Comparison of ENCODE assay signal across 16 cellular contexts in the genomic region with DNA sequence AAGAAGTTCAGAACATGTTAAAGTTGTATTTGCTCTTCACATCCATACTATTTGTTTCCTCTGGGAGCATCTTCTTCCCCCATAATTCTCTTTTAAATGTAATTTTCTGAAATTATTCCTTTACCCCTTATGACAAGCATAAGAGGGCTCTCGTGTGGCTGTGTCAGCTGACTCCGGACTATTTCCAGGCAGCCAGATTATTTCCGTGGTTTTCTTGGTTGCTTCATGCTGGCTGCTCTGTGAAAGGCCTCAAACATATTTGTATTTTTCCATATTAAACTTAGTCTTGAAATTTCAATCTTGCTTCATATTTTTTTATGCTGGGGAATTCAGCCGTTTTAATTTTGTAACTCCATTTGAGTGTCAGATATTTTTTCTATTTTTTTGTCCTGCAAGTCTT. TPM values are rescaled to one million over a fixed set of nuclear protein-coding genes. Genes with fewer than 3 reads are reported as not detected.
DNase-seq lines count a peak whose midpoint lies in the region; ATAC-seq and TF ChIP-seq lines count a peak whose summit lies in the region.
"Had no signal": no experiment of that assay in that cellular context is flagged by ENCODE, and none has a peak within 500 bp of the region (broad histone marks: within the 10 kb centered on the region; RNA-seq: fewer than 3 reads in every experiment).

No MANE protein-coding gene starts in this region.

- in situ Hi-C loops in astrocyte of the cerebellum (cut with HindIII; ENCODE audit: low sequenced_read_pairs) = no loop called here

- no peak overlapping the region for H3K14ac ChIP-seq in mesenchymal stem cell (ENCODE audit: low read length in 2 of 2)

- H3K9ac ChIP-seq in mesenchymal stem cell (ENCODE audit: low read length) (peak overlapping the region; percentile 17), subcutaneous abdominal adipose tissue (ENCODE audit: low read length in 5 of 5) (no peak overlapping the region), endodermal cell (ENCODE audit: extremely low read depth, low read length, poor library complexity, severe bottlenecking) (no peak overlapping the region)

- H3K4me1 ChIP-seq in mesenchymal stem cell (ENCODE audit: control insufficient read depth, insufficient read depth, low read depth, low read length) = peaks cover 2% of the 10 kb centered on the region
- peaks cover 0 to 8% (median 2%) of the 10 kb centered on the region in 5 donors for H3K4me1 ChIP-seq in subcutaneous abdominal adipose tissue (ENCODE audit: control insufficient read depth in 5 of 5, insufficient read depth in 5 of 5, low read length in 5 of 5)
- no peaks in the 10 kb centered on the region for H3K4me1 ChIP-seq in endodermal cell (ENCODE audit: control insufficient read depth, insufficient read depth, low read length)
- H3K4me1 ChIP-seq in tibial artery = no peaks in the 10 kb centered on the region
- H3K4me1 ChIP-seq: A549, BE2C had no signal

- H2BK15ac ChIP-seq in mesenchymal stem cell (ENCODE audit: low read depth, poor library complexity, severe bottlenecking) = no peak overlapping the region

- no peak overlapping the region for H4K8ac ChIP-seq in mesenchymal stem cell (ENCODE audit: low read length)

- no peak overlapping the region for H2BK120ac ChIP-seq in mesenchymal stem cell (ENCODE audit: low read depth, low read length)

- H3K27me3 Mint-ChIP-seq in endodermal cell (ENCODE audit: insufficient read depth) = no peaks in the 10 kb centered on the region
- H3K27me3 Mint-ChIP-seq in stimulated activated naive B cell treated with anti-CD40 and anti-IgM and Interleukin-4, amounts not matched to agents 10 μg/mL and 1 μg/mL and 100 μg/mL, for 72 hours = peaks cover 0 to 24% of the 10 kb centered on the region in 2 donors

- H3K27ac ChIP-seq in mesenchymal stem cell (ENCODE audit: low read length, poor library complexity, severe bottlenecking) (no peak overlapping the region), subcutaneous abdominal adipose tissue (ENCODE audit: low read depth, low read length) (peak overlapping the region; percentile 34), endodermal cell (ENCODE audit: low read depth, low read length) (no peak overlapping the region), tibial artery (no peak overlapping the region)
- H3K27ac ChIP-seq: A549 had no signal

- H3K4me1 Mint-ChIP-seq in endodermal cell = no peaks in the 10 kb centered on the region
- H3K4me1 Mint-ChIP-seq in stimulated activated naive B cell treated with anti-CD40 and anti-IgM and Interleukin-4, amounts not matched to agents 10 μg/mL and 1 μg/mL and 100 μg/mL, for 72 hours = no peaks in the 10 kb centered on the region

- no peak overlapping the region for H3K4ac ChIP-seq in mesenchymal stem cell (ENCODE audit: low read depth in 1 of 2, low read length in 2 of 2)

- intact Hi-C loops in tibial artery (cut with DNase I; ENCODE audit: low total_unique reads) = no loop called here

- H3K23ac ChIP-seq in mesenchymal stem cell (ENCODE audit: low read length in 2 of 2) = no peak overlapping the region

- H3K79me1 ChIP-seq in mesenchymal stem cell (replicated peaks; ENCODE audit: low read length, poor library complexity, severe bottlenecking) = no peaks in the 10 kb centered on the region

- no peak for ATAC-seq in stimulated activated naive B cell treated with anti-CD40 and anti-IgM and Interleukin-4, amounts not matched to agents 10 μg/mL and 1 μg/mL and 100 μg/mL, for 72 hours (replicated peaks)
- ATAC-seq: A549 had no signal

- no peaks in the 10 kb centered on the region for H3K27me3 ChIP-seq in mesenchymal stem cell (ENCODE audit: control insufficient read depth in 1 of 2, insufficient read depth in 1 of 2, low read length in 2 of 2)
- H3K27me3 ChIP-seq in subcutaneous abdominal adipose tissue (ENCODE audit: control insufficient read depth in 5 of 5, insufficient read depth in 4 of 5, low read length in 5 of 5) = no peaks in the 10 kb centered on the region
- no peaks in the 10 kb centered on the region for H3K27me3 ChIP-seq in endodermal cell (ENCODE audit: control insufficient read depth, insufficient read depth, low read length, poor library complexity, severe bottlenecking)
- no peaks in the 10 kb centered on the region for H3K27me3 ChIP-seq in tibial artery

- no peak overlapping the region for H2AFZ ChIP-seq in mesenchymal stem cell (ENCODE audit: low read depth, low read length)

- H4K91ac ChIP-seq in mesenchymal stem cell (ENCODE audit: low read length) = no peak overlapping the region

- no peak overlapping the region for H3K4me3 Mint-ChIP-seq in endodermal cell
- H3K4me3 Mint-ChIP-seq in stimulated activated naive B cell treated with anti-CD40 and anti-IgM and Interleukin-4, amounts not matched to agents 10 μg/mL and 1 μg/mL and 100 μg/mL, for 72 hours = no peak overlapping the region
- H3K4me3 Mint-ChIP-seq: CD4-positive, alpha-beta T cell had no signal

- no peaks in the 10 kb centered on the region for H3K36me3 Mint-ChIP-seq in endodermal cell (ENCODE audit: low read depth)
- H3K36me3 Mint-ChIP-seq in stimulated activated naive B cell treated with anti-CD40 and anti-IgM and Interleukin-4, amounts not matched to agents 10 μg/mL and 1 μg/mL and 100 μg/mL, for 72 hours = no peaks in the 10 kb centered on the region

- TF ChIP-seq CTCF in astrocyte of the cerebellum (IDR thresholded peaks at IDR 0.05; ENCODE audit: low read depth, low read length, missing control alignments) (no peak), endodermal cell (conservative IDR thresholded peaks at IDR 0.05) (no peak), tibial artery (IDR thresholded peaks at IDR 0.05) (no peak)

- DNase-seq in AG20443 (ENCODE audit: low spot score) (peak; percentile 48), astrocyte of the cerebellum (ENCODE audit: low read depth) (peak; percentile 13), mesenchymal stem cell (peak; percentile 32), endodermal cell (no peak), tibial artery (no peak)
- DNase-seq in stimulated activated naive B cell treated with anti-CD40 and anti-IgM and Interleukin-4, amounts not matched to agents 10 μg/mL and 1 μg/mL and 100 μg/mL, for 72 hours = no peak
- DNase-seq: BE2C; Calu3; CD4-positive, alpha-beta T cell; KG1; NCI-H1417 treated with DMSO at 0.1 percent for 48 hours; NCI-H1930; NCI-H69; Right ventricle myocardium superior had no signal

- no peak overlapping the region for H2AK5ac ChIP-seq in mesenchymal stem cell (ENCODE audit: low read length, severe bottlenecking)

- no peak overlapping the region for H3K4me2 ChIP-seq in mesenchymal stem cell (ENCODE audit: low read length, poor library complexity, severe bottlenecking)
- H3K4me2 ChIP-seq: A549 had no signal

- no peak overlapping the region for H3K27ac Mint-ChIP-seq in endodermal cell
- no peak overlapping the region for H3K27ac Mint-ChIP-seq in stimulated activated naive B cell treated with anti-CD40 and anti-IgM and Interleukin-4, amounts not matched to agents 10 μg/mL and 1 μg/mL and 100 μg/mL, for 72 hours
- H3K27ac Mint-ChIP-seq: CD4-positive, alpha-beta T cell had no signal

- no peak overlapping the region for H3K4me3 ChIP-seq in astrocyte of the cerebellum (ENCODE audit: low read depth, low read length)
- no peak overlapping the region for H3K4me3 ChIP-seq in mesenchymal stem cell (ENCODE audit: insufficient read depth in 1 of 2, low read depth in 1 of 2, low read length in 2 of 2)
- H3K4me3 ChIP-seq in subcutaneous abdominal adipose tissue (ENCODE audit: low read depth in 1 of 5, low read length in 5 of 5) = no peak overlapping the region
- H3K4me3 ChIP-seq in endodermal cell (ENCODE audit: low read length) = no peak overlapping the region
- no peak overlapping the region for H3K4me3 ChIP-seq in tibial artery
- H3K4me3 ChIP-seq: A549 had no signal

- H2BK12ac ChIP-seq in mesenchymal stem cell (ENCODE audit: low read length in 2 of 2) = no peak overlapping the region

- H3K9me3 ChIP-seq in mesenchymal stem cell (ENCODE audit: control insufficient read depth, low read length) (no peaks in the 10 kb centered on the region), subcutaneous abdominal adipose tissue (ENCODE audit: control insufficient read depth in 5 of 5, low read length in 5 of 5) (no peaks in the 10 kb centered on the region), endodermal cell (ENCODE audit: control insufficient read depth, low read length) (no peaks in the 10 kb centered on the region), tibial artery (no peaks in the 10 kb centered on the region)
- H3K9me3 ChIP-seq: A549, BE2C had no signal

- H3K9me3 Mint-ChIP-seq in endodermal cell = no peaks in the 10 kb centered on the region
- H3K9me3 Mint-ChIP-seq in stimulated activated naive B cell treated with anti-CD40 and anti-IgM and Interleukin-4, amounts not matched to agents 10 μg/mL and 1 μg/mL and 100 μg/mL, for 72 hours = no peaks in the 10 kb centered on the region
- H3K9me3 Mint-ChIP-seq: CD4-positive, alpha-beta T cell had no signal

- WGBS in mesenchymal stem cell = 87% methylated on average over 3 of the region's 4 CpGs
- 94 to 100% methylated on average over 2 to 4 of the region's 4 CpGs for WGBS in endodermal cell (ENCODE audit: insufficient coverage in 1 of 2, insufficient read length in 1 of 2), 2 experiments

- no peaks in the 10 kb centered on the region for H3K36me3 ChIP-seq in mesenchymal stem cell (ENCODE audit: control insufficient read depth in 1 of 2, insufficient read depth in 2 of 2, low read depth in 1 of 2, low read length in 2 of 2)
- no peaks in the 10 kb centered on the region for H3K36me3 ChIP-seq in subcutaneous abdominal adipose tissue (ENCODE audit: control insufficient read depth in 5 of 5, insufficient read depth in 5 of 5, low read length in 5 of 5)
- no peaks in the 10 kb centered on the region for H3K36me3 ChIP-seq in endodermal cell (ENCODE audit: control insufficient read depth, insufficient read depth, low read length)
- H3K36me3 ChIP-seq in tibial artery = no peaks in the 10 kb centered on the region
- H3K36me3 ChIP-seq: BE2C had no signal

- H2BK5ac ChIP-seq in mesenchymal stem cell (ENCODE audit: low read depth, low read length, poor library complexity, severe bottlenecking) = no peak overlapping the region

- no peak overlapping the region for H3K18ac ChIP-seq in mesenchymal stem cell (ENCODE audit: low read depth in 1 of 2, low read length in 2 of 2)

RNA-seq across cellular contexts. Expression of gene MMP1, which starts 2.8 kb away (rescaled TPM):
- 183 TPM for polyA plus RNA-seq in mesenchymal stem cell (2013, experiment 1 of 2)
- 181 TPM for polyA plus RNA-seq in mesenchymal stem cell (2013, experiment 2 of 2)
- not detected for total RNA-seq in endodermal cell
- polyA plus RNA-seq in endodermal cell (2013, experiment 1 of 2) = 0.32 TPM
- polyA plus RNA-seq in endodermal cell (2013, experiment 2 of 2) = 0.41 TPM
- total RNA-seq: CD4-positive, alpha-beta T cell; Right ventricle myocardium superior had no signal

RNA-seq across cellular contexts. Expression of gene MMP10, which starts 20.3 kb away (rescaled TPM):
- polyA plus RNA-seq in mesenchymal stem cell (2013, experiment 1 of 2) = 0.44 TPM
- polyA plus RNA-seq in mesenchymal stem cell (2013, experiment 2 of 2) = 0.47 TPM
- not detected for total RNA-seq in endodermal cell
- 0.28 TPM for polyA plus RNA-seq in endodermal cell (2013, experiment 1 of 2)
- polyA plus RNA-seq in endodermal cell (2013, experiment 2 of 2) = 0.70 TPM
- total RNA-seq: Calu3; CD4-positive, alpha-beta T cell; Right ventricle myocardium superior had no signal

RNA-seq across cellular contexts. Expression of gene MMP3, which starts 42.6 kb away (rescaled TPM):
- polyA plus RNA-seq in mesenchymal stem cell (2013, experiment 1 of 2) = 2.7 TPM
- polyA plus RNA-seq in mesenchymal stem cell (2013, experiment 2 of 2) = 2.9 TPM
- total RNA-seq in endodermal cell = not detected
- polyA plus RNA-seq in endodermal cell (2013, experiment 1 of 2) = not detected
- polyA plus RNA-seq in endodermal cell (2013, experiment 2 of 2) = not detected
- total RNA-seq: Calu3; CD4-positive, alpha-beta T cell; Right ventricle myocardium superior had no signal
- polyA plus RNA-seq: A549 had no signal

Comparison
In these comparisons a context has a peak if more than half of its experiments do, and no peak if none do; other contexts are left out.
1. DNase-seq: peak in AG20443 (single experiment), astrocyte of the cerebellum (single experiment) and mesenchymal stem cell (single experiment); none in endodermal cell (single experiment), stimulated activated naive B cell treated with anti-CD40 and anti-IgM and Interleukin-4, amounts not matched to agents 10 μg/mL and 1 μg/mL and 100 μg/mL, for 72 hours (single experiment) and tibial artery (0 of 2).